7 cellular contexts compared by ENCODE assay signal in genomic region chr5:7869474-7870136, GRCh38. TPM values are rescaled to one million over a fixed set of nuclear protein-coding genes. Genes with fewer than 3 reads are reported as not detected.
A peak's percentile ranks its signal among the peaks of the same experiment; 100 is the strongest.
DNase-seq lines count a peak whose midpoint lies in the region; ATAC-seq, FAIRE-seq and TF ChIP-seq lines count a peak whose summit lies in the region.

No MANE protein-coding gene starts in this region.

- H3K36me3 ChIP-seq in hepatocyte (replicated peaks; ENCODE audit: insufficient read depth, low read depth) (no peaks in the 10 kb centered on the region), small intestine (ENCODE audit: control insufficient read depth in 2 of 2, insufficient read depth in 2 of 2, low read length in 2 of 2) (peaks cover 2% of the 10 kb centered on the region in 2 donors)

- H4K20me1 ChIP-seq in hepatocyte (ENCODE audit: insufficient read depth, poor library complexity, severe bottlenecking), result peaks cover 15% of the 10 kb centered on the region

- peak overlapping the region; percentile 92 for H3K4me3 ChIP-seq in GM12875 (ENCODE audit: low read depth, low read length)
- H3K4me3 ChIP-seq in LNCaP clone FGC (ENCODE audit: low read depth, low read length), result peak overlapping the region; percentile 81
- H3K4me3 ChIP-seq in hepatocyte, result peak overlapping the region; percentile 82
- H3K4me3 ChIP-seq in small intestine (ENCODE audit: low read depth in 1 of 2, low read length in 2 of 2), result peak overlapping the region; percentile 83 to 91

- ATAC-seq in GM21723 (IDR thresholded peaks at IDR 0.05; ENCODE audit: unreplicated experiment), result peak; percentile 37

- H3K4me1 ChIP-seq in hepatocyte (ENCODE audit: insufficient read depth) (peaks cover 16% of the 10 kb centered on the region), small intestine (ENCODE audit: control insufficient read depth in 2 of 2, insufficient read depth in 1 of 2, low read depth in 1 of 2, low read length in 1 of 2) (peaks cover 7 to 11% of the 10 kb centered on the region in 2 donors)

- TF ChIP-seq CTCF in GM12875 (IDR thresholded peaks at IDR 0.05; ENCODE audit: borderline replicate concordance, insufficient read depth, low read depth, low read length), result no peak
- TF ChIP-seq CTCF in LNCaP clone FGC (IDR thresholded peaks at IDR 0.05; ENCODE audit: control insufficient read depth, extremely low read depth, insufficient read depth), result no peak
- TF ChIP-seq CTCF in hepatocyte (IDR thresholded peaks at IDR 0.05; ENCODE audit: poor library complexity), result no peak

- peak overlapping the region; percentile 76 for H3K4me2 ChIP-seq in hepatocyte

- no peak for FAIRE-seq in small intestine (lab: Jason Lieb, UNC)

- H2AFZ ChIP-seq in hepatocyte, result peak overlapping the region; percentile 94

- no peak for DNase-seq in LNCaP clone FGC (ENCODE audit: low read depth)
- DNase-seq in activated naive CD4-positive, alpha-beta T cell treated with anti-CD3 and anti-CD28 coated beads, Interleukin-2, amount 50 U/mL, for 16 hours, result peak; percentile 50
- peak; percentile 37 for DNase-seq in hepatocyte (ENCODE audit: low spot score)
- peak; percentile 26 for DNase-seq in small intestine
- no peak for DNase-seq in NCI-H510A (lab: John Stamatoyannopoulos, UW)

- no peaks in the 10 kb centered on the region for H3K27me3 ChIP-seq in hepatocyte
- no peaks in the 10 kb centered on the region for H3K27me3 ChIP-seq in small intestine (ENCODE audit: control insufficient read depth in 2 of 2, insufficient read depth in 2 of 2, low read length in 2 of 2)

- 4% methylated on average over 28 of the region's 41 CpGs for WGBS in hepatocyte (ENCODE audit: low lambda C conversion rate, missing lambda C conversion rate)
- 1% methylated on average over 30 to 41 of the region's 41 CpGs for WGBS in small intestine, 3 donors

- peak overlapping the region; percentile 84 for H3K27ac ChIP-seq in hepatocyte
- peak overlapping the region; percentile 49 to 88 for H3K27ac ChIP-seq in small intestine (ENCODE audit: low read depth in 1 of 2, low read length in 1 of 2)

- H3K9me2 ChIP-seq in hepatocyte (replicated peaks; ENCODE audit: insufficient read depth), result no peaks in the 10 kb centered on the region

- peaks cover 67% of the 10 kb centered on the region for H3K79me2 ChIP-seq in hepatocyte

- no peaks in the 10 kb centered on the region for H3K9me3 ChIP-seq in hepatocyte (ENCODE audit: low read depth)
- H3K9me3 ChIP-seq in small intestine (ENCODE audit: control insufficient read depth, low read depth), result no peaks in the 10 kb centered on the region

RNA-seq across cellular contexts. Expression of gene MTRR, which starts 0.7 kb away (rescaled TPM):
- 28.0 and 29.9 TPM in 2 replicates for total RNA-seq in hepatocyte
- 18.0 and 24.8 TPM in 2 replicates for polyA plus RNA-seq in hepatocyte
- 10 to 100 TPM; 14.1 to 21.8 (median 16.3) TPM for polyA plus RNA-seq in small intestine

RNA-seq across cellular contexts. Expression of gene FASTKD3, which starts 0.8 kb away (rescaled TPM):
- 15.2 and 22.4 TPM in 2 replicates for total RNA-seq in hepatocyte
- polyA plus RNA-seq in hepatocyte, result 8.0 and 14.7 TPM in 2 replicates
- polyA plus RNA-seq in small intestine, result 10 to 100 TPM; 11.7 to 28.9 (median 16.8) TPM

RNA-seq across cellular contexts. Expression of gene CFAP90, which starts 18.7 kb away (rescaled TPM):
- total RNA-seq in hepatocyte, result 0.08 and 0.30 TPM in 2 replicates
- polyA plus RNA-seq in hepatocyte, result 1.0 and 1.7 TPM in 2 replicates
- polyA plus RNA-seq in small intestine, result under 1 TPM in 1 of 3 donors, not detected in 2; 0.16 TPM

Comparison
In these comparisons a context has a peak if more than half of its experiments do, and no peak if none do; other contexts are left out.
1. DNase-seq: peak in activated naive CD4-positive, alpha-beta T cell treated with anti-CD3 and anti-CD28 coated beads, Interleukin-2, amount 50 U/mL, for 16 hours (single experiment), hepatocyte (single experiment) and small intestine (single experiment); none in LNCaP clone FGC (single experiment) and NCI-H510A (single experiment).
2. Peak in every context shown above with its lines, with median percentiles within 50 percentile points of each other: H3K4me3 ChIP-seq.